ENCODE assay signal across 13 cellular contexts in genomic region chr5:170427672-170428236, GRCh38. TPM values are rescaled to one million over a fixed set of nuclear protein-coding genes. Genes with fewer than 3 reads are reported as not detected.
DNase-seq lines count a peak whose midpoint lies in the region; ATAC-seq and TF ChIP-seq lines count a peak whose summit lies in the region.
"Had no signal": no experiment of that assay in that cellular context is flagged by ENCODE, and none has a peak within 500 bp of the region (broad histone marks: within the 10 kb centered on the region; RNA-seq: fewer than 3 reads in every experiment).

No MANE protein-coding gene starts in this region.

- DNase-seq in A673 (ENCODE audit: low spot score): peak; percentile 75
- DNase-seq in KBM-7: peak; percentile 50
- peak; percentile 43 for DNase-seq in RPMI8226
- DNase-seq in Right ventricle myocardium superior: peak; percentile 76
- no peak for DNase-seq in natural killer cell treated with Interleukin-12 subunit alpha and Interleukin-12 subunit beta and Interleukin-15 and Interleukin-18, amount 100 ng/mL, for 72 hours (ENCODE audit: low spot score)
- DNase-seq in stimulated activated naive CD8-positive, alpha-beta T cell treated with anti-CD3 and anti-CD28 coated beads, Interleukin-15, amount 100 ng/mL, for 72 hours: no peak
- DNase-seq in activated T-helper 1 cell treated with anti-CD3 and anti-CD28 coated beads, Interleukin-12 subunit alpha, Interleukin-12 subunit beta, Interleukin-2, Interleukin-4 antibody, amounts not matched to agents 30 ng/mL and 10 ng/mL and 1 ng/mL, durations not matched to agents 14 hours and 24 hours and 36 hours (ENCODE audit: low spot score): no peak
- DNase-seq: activated CD4-positive, alpha-beta T cell treated with anti-CD3 and anti-CD28 coated beads, Interleukin-2, amount 50 U/mL, for 4 hours; activated T-cell treated with anti-CD3 and anti-CD28 coated beads, Interleukin-2, amount 50 U/mL, for 72 hours; NCI-H526 had no signal

- no peak overlapping the region for H3K4me3 Mint-ChIP-seq in natural killer cell treated with Interleukin-12 subunit alpha and Interleukin-12 subunit beta and Interleukin-15 and Interleukin-18, amount 100 ng/mL, for 72 hours
- no peak overlapping the region for H3K4me3 Mint-ChIP-seq in stimulated activated naive CD8-positive, alpha-beta T cell treated with anti-CD3 and anti-CD28 coated beads, Interleukin-15, amount 100 ng/mL, for 72 hours
- H3K4me3 Mint-ChIP-seq in activated T-helper 1 cell treated with anti-CD3 and anti-CD28 coated beads, Interleukin-12 subunit alpha, Interleukin-12 subunit beta, Interleukin-2, Interleukin-4 antibody, amounts not matched to agents 30 ng/mL and 10 ng/mL and 1 ng/mL, durations not matched to agents 14 hours and 24 hours and 36 hours: no peak overlapping the region
- H3K4me3 Mint-ChIP-seq: activated T-cell treated with anti-CD3 and anti-CD28 coated beads, Interleukin-2, amount 50 U/mL, for 72 hours had no signal

- no peak overlapping the region for H3K27ac Mint-ChIP-seq in natural killer cell treated with Interleukin-12 subunit alpha and Interleukin-12 subunit beta and Interleukin-15 and Interleukin-18, amount 100 ng/mL, for 72 hours
- peak overlapping the region in 1 of 2 donors; percentile 90 for H3K27ac Mint-ChIP-seq in stimulated activated naive CD8-positive, alpha-beta T cell treated with anti-CD3 and anti-CD28 coated beads, Interleukin-15, amount 100 ng/mL, for 72 hours
- no peak overlapping the region for H3K27ac Mint-ChIP-seq in activated T-helper 1 cell treated with anti-CD3 and anti-CD28 coated beads, Interleukin-12 subunit alpha, Interleukin-12 subunit beta, Interleukin-2, Interleukin-4 antibody, amounts not matched to agents 30 ng/mL and 10 ng/mL and 1 ng/mL, durations not matched to agents 14 hours and 24 hours and 36 hours
- H3K27ac Mint-ChIP-seq: activated T-cell treated with anti-CD3 and anti-CD28 coated beads, Interleukin-2, amount 50 U/mL, for 72 hours had no signal

- CTCF ChIA-PET in A673 (lab: Charles Lee): interaction anchor here (0.5 to 0.7 kb wide), 2 partner anchors 18 to 176 kb away, joined by 3 read pairs; no protein-coding TSS in a partner anchor

- no peak for TF ChIP-seq CTCF in A673 (conservative IDR thresholded peaks at IDR 0.05; ENCODE audit: low read depth, low read length)

- H3K9me3 Mint-ChIP-seq in natural killer cell treated with Interleukin-12 subunit alpha and Interleukin-12 subunit beta and Interleukin-15 and Interleukin-18, amount 100 ng/mL, for 72 hours: no peaks in the 10 kb centered on the region
- H3K9me3 Mint-ChIP-seq in stimulated activated naive CD8-positive, alpha-beta T cell treated with anti-CD3 and anti-CD28 coated beads, Interleukin-15, amount 100 ng/mL, for 72 hours: no peaks in the 10 kb centered on the region
- H3K9me3 Mint-ChIP-seq in activated T-helper 1 cell treated with anti-CD3 and anti-CD28 coated beads, Interleukin-12 subunit alpha, Interleukin-12 subunit beta, Interleukin-2, Interleukin-4 antibody, amounts not matched to agents 30 ng/mL and 10 ng/mL and 1 ng/mL, durations not matched to agents 14 hours and 24 hours and 36 hours: no peaks in the 10 kb centered on the region
- H3K9me3 Mint-ChIP-seq: activated T-cell treated with anti-CD3 and anti-CD28 coated beads, Interleukin-2, amount 50 U/mL, for 72 hours had no signal

- BruUV-seq in A673 (replicated peaks; lab: Mats Ljungman, UMichigan): no TSS peak

- in situ Hi-C loops in KBM-7 (cut with MboI; ENCODE audit: low pct_unique_long_range_greater_than_20kb, low sequenced_read_pairs): no loop called here

- H3K36me3 ChIP-seq in A673 (ENCODE audit: insufficient read depth, low read length, poor library complexity, severe bottlenecking): no peaks in the 10 kb centered on the region

- H3K9me3 ChIP-seq in A673 (ENCODE audit: low read depth, low read length, poor library complexity, severe bottlenecking): no peaks in the 10 kb centered on the region

- H3K27ac ChIP-seq in A673 (ENCODE audit: low read depth, low read length, poor library complexity, severe bottlenecking): no peak overlapping the region

- no peaks in the 10 kb centered on the region for H3K27me3 ChIP-seq in A673 (replicated peaks; ENCODE audit: insufficient read depth, low read depth, low read length, poor library complexity)

- H3K4me3 ChIP-seq in A673 (ENCODE audit: low read depth, low read length, poor library complexity, severe bottlenecking): no peak overlapping the region

- H3K4me1 ChIP-seq in A673 (ENCODE audit: insufficient read depth, low read length, poor library complexity, severe bottlenecking): peaks cover 14% of the 10 kb centered on the region

- H3K27me3 Mint-ChIP-seq in natural killer cell treated with Interleukin-12 subunit alpha and Interleukin-12 subunit beta and Interleukin-15 and Interleukin-18, amount 100 ng/mL, for 72 hours: peaks cover 7 to 8% of the 10 kb centered on the region in 2 donors
- peaks cover 17% of the 10 kb centered on the region for H3K27me3 Mint-ChIP-seq in stimulated activated naive CD8-positive, alpha-beta T cell treated with anti-CD3 and anti-CD28 coated beads, Interleukin-15, amount 100 ng/mL, for 72 hours
- H3K27me3 Mint-ChIP-seq in activated T-helper 1 cell treated with anti-CD3 and anti-CD28 coated beads, Interleukin-12 subunit alpha, Interleukin-12 subunit beta, Interleukin-2, Interleukin-4 antibody, amounts not matched to agents 30 ng/mL and 10 ng/mL and 1 ng/mL, durations not matched to agents 14 hours and 24 hours and 36 hours (ENCODE audit: insufficient read depth): peaks cover 16% of the 10 kb centered on the region

- intact Hi-C loops in A673 (cut with micrococcal nuclease; ENCODE audit: unreplicated experiment): loop anchor here (5.0 kb wide), 1 partner anchor 325 kb away; no protein-coding TSS in a partner anchor
- intact Hi-C loops in Right ventricle myocardium superior (cut with DNase I): no loop called here
- intact Hi-C loops in activated T-helper 1 cell treated with anti-CD3 and anti-CD28 coated beads, Interleukin-12 subunit alpha, Interleukin-12 subunit beta, Interleukin-2, Interleukin-4 antibody, amounts not matched to agents 30 ng/mL and 10 ng/mL and 1 ng/mL, durations not matched to agents 14 hours and 24 hours and 36 hours (cut with micrococcal nuclease): no loop called here

- POLR2A ChIA-PET in A673 (lab: Charles Lee; ENCODE audit: low non-redundant PET): interaction anchor here (0.6 kb wide), 1 partner anchor 456 kb away, joined by 16 read pairs; no protein-coding TSS in a partner anchor

- H3K36me3 Mint-ChIP-seq in natural killer cell treated with Interleukin-12 subunit alpha and Interleukin-12 subunit beta and Interleukin-15 and Interleukin-18, amount 100 ng/mL, for 72 hours: no peaks in the 10 kb centered on the region
- no peaks in the 10 kb centered on the region for H3K36me3 Mint-ChIP-seq in activated T-helper 1 cell treated with anti-CD3 and anti-CD28 coated beads, Interleukin-12 subunit alpha, Interleukin-12 subunit beta, Interleukin-2, Interleukin-4 antibody, amounts not matched to agents 30 ng/mL and 10 ng/mL and 1 ng/mL, durations not matched to agents 14 hours and 24 hours and 36 hours (ENCODE audit: low read depth)

- no peaks in the 10 kb centered on the region for H3K4me1 Mint-ChIP-seq in natural killer cell treated with Interleukin-12 subunit alpha and Interleukin-12 subunit beta and Interleukin-15 and Interleukin-18, amount 100 ng/mL, for 72 hours (ENCODE audit: low read depth in 2 of 2)
- H3K4me1 Mint-ChIP-seq in stimulated activated naive CD8-positive, alpha-beta T cell treated with anti-CD3 and anti-CD28 coated beads, Interleukin-15, amount 100 ng/mL, for 72 hours: no peaks in the 10 kb centered on the region
- H3K4me1 Mint-ChIP-seq in activated T-helper 1 cell treated with anti-CD3 and anti-CD28 coated beads, Interleukin-12 subunit alpha, Interleukin-12 subunit beta, Interleukin-2, Interleukin-4 antibody, amounts not matched to agents 30 ng/mL and 10 ng/mL and 1 ng/mL, durations not matched to agents 14 hours and 24 hours and 36 hours (ENCODE audit: low read depth): no peaks in the 10 kb centered on the region

- peak; percentile 54 for ATAC-seq in Right ventricle myocardium superior (ENCODE audit: poor library complexity)
- no peak for ATAC-seq in natural killer cell treated with Interleukin-12 subunit alpha and Interleukin-12 subunit beta and Interleukin-15 and Interleukin-18, amount 100 ng/mL, for 72 hours
- ATAC-seq in stimulated activated naive CD8-positive, alpha-beta T cell treated with anti-CD3 and anti-CD28 coated beads, Interleukin-15, amount 100 ng/mL, for 72 hours: no peak
- no peak for ATAC-seq in GM18909 (IDR thresholded peaks at IDR 0.05; ENCODE audit: poor library complexity, unreplicated experiment)
- ATAC-seq: activated T-cell treated with anti-CD3 and anti-CD28 coated beads, Interleukin-2, amount 50 U/mL, for 72 hours; HCT116 had no signal

RNA-seq across cellular contexts. Expression of gene KCNMB1, which starts 38.6 kb away (rescaled TPM):
- total RNA-seq in A673 (2021): not detected in 2 replicates
- 0.65 TPM for total RNA-seq in Right ventricle myocardium superior
- not detected for total RNA-seq in natural killer cell treated with Interleukin-12 subunit alpha and Interleukin-12 subunit beta and Interleukin-15 and Interleukin-18, amount 100 ng/mL, for 72 hours
- 0.03 TPM in 1 of 2 replicates, not detected in the other for total RNA-seq in activated T-helper 1 cell treated with anti-CD3 and anti-CD28 coated beads, Interleukin-12 subunit alpha, Interleukin-12 subunit beta, Interleukin-2, Interleukin-4 antibody, amounts not matched to agents 30 ng/mL and 10 ng/mL and 1 ng/mL, durations not matched to agents 14 hours and 24 hours and 36 hours
- total RNA-seq: activated T-cell treated with anti-CD3 and anti-CD28 coated beads, Interleukin-2, amount 50 U/mL, for 72 hours; MCF 10A had no signal

Comparison
In these comparisons a context has a peak if more than half of its experiments do, and no peak if none do; other contexts are left out.
1. DNase-seq: peak in A673 (single experiment), KBM-7 (single experiment), RPMI8226 (single experiment) and Right ventricle myocardium superior (single experiment); none in natural killer cell treated with Interleukin-12 subunit alpha and Interleukin-12 subunit beta and Interleukin-15 and Interleukin-18, amount 100 ng/mL, for 72 hours (single experiment), stimulated activated naive CD8-positive, alpha-beta T cell treated with anti-CD3 and anti-CD28 coated beads, Interleukin-15, amount 100 ng/mL, for 72 hours (0 of 2) and activated T-helper 1 cell treated with anti-CD3 and anti-CD28 coated beads, Interleukin-12 subunit alpha, Interleukin-12 subunit beta, Interleukin-2, Interleukin-4 antibody, amounts not matched to agents 30 ng/mL and 10 ng/mL and 1 ng/mL, durations not matched to agents 14 hours and 24 hours and 36 hours (single experiment).